In the genomic region with DNA sequence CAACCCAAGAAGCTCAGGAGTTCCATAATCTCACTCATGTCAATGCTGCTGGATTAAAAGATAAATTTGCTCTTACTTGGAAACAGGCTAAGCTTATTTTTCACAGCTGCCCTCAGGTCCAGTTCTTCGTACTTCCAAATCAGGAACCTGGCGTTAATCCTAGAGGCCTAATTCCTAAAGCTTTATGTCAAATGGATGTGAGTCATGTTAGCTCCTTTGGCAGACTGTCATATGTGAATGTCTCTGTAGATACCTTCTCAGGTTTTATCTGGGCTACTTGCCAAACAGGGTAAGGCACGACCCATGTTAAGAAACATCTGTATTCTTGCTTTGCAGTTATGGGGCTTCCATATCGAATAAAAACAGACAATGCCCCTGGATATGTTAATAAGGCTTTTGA, we compare ENCODE assay signal across 15 cellular contexts.
"Had no signal": no experiment of that assay in that cellular context is flagged by ENCODE, and none has a peak within 500 bp of the region (broad histone marks: within the 10 kb centered on the region; RNA-seq: fewer than 3 reads in every experiment).

No MANE protein-coding gene starts in this region.

- H3K27me3 Mint-ChIP-seq: activated CD4-positive, alpha-beta T cell treated with anti-CD3 and anti-CD28 coated beads for 36 hours; naive B cell; type B pancreatic cell had no signal

- H3K27ac Mint-ChIP-seq: activated CD4-positive, alpha-beta T cell treated with anti-CD3 and anti-CD28 coated beads for 36 hours; activated naive CD4-positive, alpha-beta T cell treated with anti-CD3 and anti-CD28 coated beads, Interleukin-2, amount 50 U/mL, for 72 hours; naive B cell; type B pancreatic cell; WTC11 had no signal

- H3K27ac ChIP-seq: cardiac muscle cell, gastroesophageal sphincter, heart left ventricle, left ventricle myocardium inferior, prostate gland, right atrium auricular region, stomach had no signal

- H3K9me3 ChIP-seq: prostate gland had no signal

- H3K4me3 ChIP-seq: cardiac muscle cell, gastroesophageal sphincter, heart left ventricle, left ventricle myocardium inferior, prostate gland, right atrium auricular region, stomach had no signal

- H3K4me1 Mint-ChIP-seq: activated CD4-positive, alpha-beta T cell treated with anti-CD3 and anti-CD28 coated beads for 36 hours; naive B cell; WTC11 had no signal

- ATAC-seq: activated CD4-positive, alpha-beta T cell treated with anti-CD3 and anti-CD28 coated beads for 36 hours; activated naive CD4-positive, alpha-beta T cell treated with anti-CD3 and anti-CD28 coated beads, Interleukin-2, amount 50 U/mL, for 72 hours; gastroesophageal sphincter; heart left ventricle; WTC11 had no signal

- H3K36me3 ChIP-seq: cardiac muscle cell, gastroesophageal sphincter, heart left ventricle, left ventricle myocardium inferior, prostate gland, right atrium auricular region, stomach had no signal

- DNase-seq: activated CD4-positive, alpha-beta T cell treated with anti-CD3 and anti-CD28 coated beads for 36 hours; activated CD4-positive, alpha-beta T cell treated with anti-CD3 and anti-CD28 coated beads, Interleukin-2, amount 50 U/mL, for 48 hours; activated gamma-delta T cell treated with Interleukin-2 at 50 U/mL for 16 hours; heart left ventricle; left ventricle myocardium inferior; naive B cell; stimulated activated CD4-positive, alpha-beta T cell treated with anti-CD3 and anti-CD28 coated beads, Interleukin-2, amount 100 ng/mL, for 24 hours; stomach had no signal

- H3K27me3 ChIP-seq: cardiac muscle cell, gastroesophageal sphincter, heart left ventricle, right atrium auricular region, stomach had no signal

- H3K4me1 ChIP-seq: gastroesophageal sphincter, heart left ventricle, left ventricle myocardium inferior, prostate gland, right atrium auricular region, stomach had no signal

- H3K36me3 Mint-ChIP-seq: type B pancreatic cell had no signal

- H3K4me3 Mint-ChIP-seq: activated CD4-positive, alpha-beta T cell treated with anti-CD3 and anti-CD28 coated beads for 36 hours; naive B cell; type B pancreatic cell; WTC11 had no signal
